ENCODE assay signal across 11 cellular contexts in genomic region chr19:38730731-38731589, GRCh38. TPM values are rescaled to one million over a fixed set of nuclear protein-coding genes. Genes with fewer than 3 reads are reported as not detected.
DNase-seq lines count a peak whose midpoint lies in the region; ATAC-seq and TF ChIP-seq lines count a peak whose summit lies in the region.
"Had no signal": no experiment of that assay in that cellular context is flagged by ENCODE, and none has a peak within 500 bp of the region (broad histone marks: within the 10 kb centered on the region; RNA-seq: fewer than 3 reads in every experiment).

No MANE protein-coding gene starts in this region.

- 88% methylated on average over 19 of the region's 19 CpGs for WGBS in right cardiac atrium

- intact Hi-C loops in CD4-positive, alpha-beta T cell (cut with DNase I, micrococcal nuclease): loop anchor here (5.0 to 10.0 kb wide), 6 partner anchors 84 to 339 kb away; partner anchors contain the start of genes ACTN4 (in 1 of the 2), HNRNPL (in 1 of the 2) and RINL (in 1 of the 2)
- intact Hi-C loops in right cardiac atrium (cut with DNase I): no loop called here

- CTCF ChIA-PET in CD4-positive, alpha-beta T cell (lab: Charles Lee): no interaction called here

- H3K27ac ChIP-seq in CD4-positive, alpha-beta T cell (ENCODE audit: low read depth, low read length): no peak overlapping the region
- H3K27ac ChIP-seq in VCaP (peak overlapping the region; percentile 72), right cardiac atrium (ENCODE audit: low read length) (no peak overlapping the region)

- no peak overlapping the region for H3K4me3 Mint-ChIP-seq in CD4-positive, alpha-beta T cell
- no peak overlapping the region for H3K4me3 Mint-ChIP-seq in progenitor cell of endocrine pancreas (ENCODE audit: low read depth)
- H3K4me3 Mint-ChIP-seq: activated T-cell treated with anti-CD3 and anti-CD28 coated beads, Interleukin-2, amount 50 U/mL, for 4 hours; T-helper 1 cell treated with Interleukin-12 subunit alpha and Interleukin-12 subunit beta and Interleukin-4 antibody, amounts not matched to agents 30 μg/mL and 1 μg/mL, for 36 hours had no signal

- no peaks in the 10 kb centered on the region for H3K4me1 ChIP-seq in right cardiac atrium (ENCODE audit: control insufficient read depth, insufficient read depth, low read length)

- H3K9me3 Mint-ChIP-seq in CD4-positive, alpha-beta T cell: no peaks in the 10 kb centered on the region
- H3K9me3 Mint-ChIP-seq in progenitor cell of endocrine pancreas (ENCODE audit: low read depth): no peaks in the 10 kb centered on the region
- H3K9me3 Mint-ChIP-seq: activated T-cell treated with anti-CD3 and anti-CD28 coated beads, Interleukin-2, amount 50 U/mL, for 4 hours; naive B cell; T-helper 1 cell treated with Interleukin-12 subunit alpha and Interleukin-12 subunit beta and Interleukin-4 antibody, amounts not matched to agents 30 μg/mL and 1 μg/mL, for 36 hours had no signal

- peaks cover 21% of the 10 kb centered on the region for H3K36me3 Mint-ChIP-seq in CD4-positive, alpha-beta T cell (ENCODE audit: low read depth)
- H3K36me3 Mint-ChIP-seq in progenitor cell of endocrine pancreas (ENCODE audit: insufficient read depth): peaks cover 24% of the 10 kb centered on the region

- no peaks in the 10 kb centered on the region for H3K27me3 Mint-ChIP-seq in CD4-positive, alpha-beta T cell
- no peaks in the 10 kb centered on the region for H3K27me3 Mint-ChIP-seq in progenitor cell of endocrine pancreas
- H3K27me3 Mint-ChIP-seq: naive B cell had no signal

- H3K9me3 ChIP-seq in CD4-positive, alpha-beta T cell (ENCODE audit: control insufficient read depth, low read length): no peaks in the 10 kb centered on the region
- no peaks in the 10 kb centered on the region for H3K9me3 ChIP-seq in right cardiac atrium (ENCODE audit: control insufficient read depth, low read length)

- H3K4me1 Mint-ChIP-seq in CD4-positive, alpha-beta T cell (ENCODE audit: low read depth): peaks cover 21% of the 10 kb centered on the region
- H3K4me1 Mint-ChIP-seq in progenitor cell of endocrine pancreas (ENCODE audit: low read depth): peaks cover 2% of the 10 kb centered on the region

- H3K27me3 ChIP-seq in CD4-positive, alpha-beta T cell (ENCODE audit: control insufficient read depth, insufficient read depth, low read length): no peaks in the 10 kb centered on the region
- no peaks in the 10 kb centered on the region for H3K27me3 ChIP-seq in right cardiac atrium (ENCODE audit: control insufficient read depth, insufficient read depth)

- peak overlapping the region; percentile 44 for H3K27ac Mint-ChIP-seq in CD4-positive, alpha-beta T cell
- peak overlapping the region; percentile 37 for H3K27ac Mint-ChIP-seq in progenitor cell of endocrine pancreas

- H3K4me3 ChIP-seq in right cardiac atrium (ENCODE audit: low read length): no peak overlapping the region

- POLR2A ChIA-PET in CD4-positive, alpha-beta T cell (lab: Charles Lee): no interaction called here

- no peak for DNase-seq in CD4-positive, alpha-beta T cell
- DNase-seq in right cardiac atrium (peak; percentile 22 to 65 (median 42)), progenitor cell of endocrine pancreas (ENCODE audit: low spot score, unreplicated experiment) (no peak), NCI-H146 treated with DMSO at 0.1 percent for 48 hours (lab: John Stamatoyannopoulos, UW; ENCODE audit: unreplicated experiment) (no peak), omental fat pad (ENCODE audit: low spot score) (no peak)
- no peak for DNase-seq in stimulated activated CD4-positive, alpha-beta T cell treated with anti-CD3 and anti-CD28 coated beads, Interleukin-4, amount 100 ng/mL, for 24 hours
- DNase-seq: activated T-cell treated with anti-CD3 and anti-CD28 coated beads, Interleukin-2, amount 50 U/mL, for 4 hours; naive B cell had no signal

- ATAC-seq in CD4-positive, alpha-beta T cell (ENCODE audit: poor library complexity): no peak
- ATAC-seq in right cardiac atrium (no peak), GM21423 (IDR thresholded peaks at IDR 0.05; ENCODE audit: unreplicated experiment) (no peak), omental fat pad (ENCODE audit: low FRiP score) (no peak)
- ATAC-seq: activated T-cell treated with anti-CD3 and anti-CD28 coated beads, Interleukin-2, amount 50 U/mL, for 4 hours had no signal

- no peak for TF ChIP-seq CTCF in CD4-positive, alpha-beta T cell (IDR thresholded peaks at IDR 0.05)
- TF ChIP-seq CTCF in VCaP (conservative IDR thresholded peaks at IDR 0.05) (no peak), progenitor cell of endocrine pancreas (IDR thresholded peaks at IDR 0.05; ENCODE audit: unreplicated experiment) (no peak), omental fat pad (IDR thresholded peaks at IDR 0.05) (no peak)

RNA-seq across cellular contexts. Expression of gene CAPN12, which starts 13.3 kb away (rescaled TPM):
- 1 to 10 TPM; 1.6 to 2.0 TPM for total RNA-seq in CD4-positive, alpha-beta T cell
- total RNA-seq in right cardiac atrium (under 1 TPM; 0.22 to 0.85 (median 0.54) TPM), progenitor cell of endocrine pancreas (4.1 and 5.0 TPM in 2 replicates), omental fat pad (1 to 10 TPM; 1.0 to 2.5 (median 1.4) TPM)
- 0.91 TPM for polyA plus RNA-seq in right cardiac atrium

RNA-seq across cellular contexts. Expression of gene LGALS7, which starts 42.4 kb away (rescaled TPM):
- total RNA-seq in CD4-positive, alpha-beta T cell: not detected
- 1 to 10 TPM in 1 of 4 donors, under 1 TPM in 1, not detected in 2; 0.79 to 1.1 TPM for total RNA-seq in right cardiac atrium
- not detected for polyA plus RNA-seq in right cardiac atrium
- total RNA-seq in progenitor cell of endocrine pancreas: 0.91 TPM in 1 of 2 replicates, not detected in the other
- not detected for total RNA-seq in omental fat pad
- total RNA-seq: activated T-cell treated with anti-CD3 and anti-CD28 coated beads, Interleukin-2, amount 50 U/mL, for 4 hours had no signal

RNA-seq across cellular contexts. Expression of gene LGALS7B, which starts 58.0 kb away (rescaled TPM):
- not detected for total RNA-seq in CD4-positive, alpha-beta T cell
- not detected for total RNA-seq in right cardiac atrium
- 0.70 TPM for polyA plus RNA-seq in right cardiac atrium
- not detected in 2 replicates for total RNA-seq in progenitor cell of endocrine pancreas
- total RNA-seq in omental fat pad: not detected
- total RNA-seq: activated T-cell treated with anti-CD3 and anti-CD28 coated beads, Interleukin-2, amount 50 U/mL, for 4 hours had no signal

Comparison
In these comparisons a context has a peak if more than half of its experiments do, and no peak if none do; other contexts are left out.
1. DNase-seq: peak in right cardiac atrium (3 of 3); none in CD4-positive, alpha-beta T cell (0 of 10), progenitor cell of endocrine pancreas (single experiment), NCI-H146 treated with DMSO at 0.1 percent for 48 hours (single experiment), stimulated activated CD4-positive, alpha-beta T cell treated with anti-CD3 and anti-CD28 coated beads, Interleukin-4, amount 100 ng/mL, for 24 hours (single experiment) and omental fat pad (single experiment).
2. intact Hi-C loops: an anchor here in CD4-positive, alpha-beta T cell (5.0 to 10.0 kb wide); none called in right cardiac atrium.